Comparison of ENCODE assay signal across 11 cellular contexts in the genomic region with DNA sequence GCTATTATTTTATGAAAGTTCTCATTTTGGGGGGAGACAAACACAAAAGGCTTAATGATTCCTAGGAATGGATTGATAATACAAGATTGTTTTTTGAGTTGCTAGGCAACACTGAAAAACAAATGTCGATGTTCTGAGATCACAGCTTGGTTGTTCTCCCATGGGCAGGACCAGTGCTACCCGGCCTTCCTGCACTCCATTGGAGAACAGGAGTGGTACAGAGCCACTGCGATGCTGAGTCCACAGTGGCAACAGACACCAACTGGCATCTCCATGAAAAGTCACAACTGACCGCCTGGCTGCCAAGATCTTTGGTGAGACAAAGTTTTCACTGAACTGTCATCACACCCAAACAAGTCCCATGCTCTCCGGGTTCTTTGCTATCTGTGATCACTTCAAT.
A peak's percentile ranks its signal among the peaks of the same experiment; 100 is the strongest.
DNase-seq lines count a peak whose midpoint lies in the region; ATAC-seq and TF ChIP-seq lines count a peak whose summit lies in the region.
"Had no signal": no experiment of that assay in that cellular context is flagged by ENCODE, and none has a peak within 500 bp of the region (broad histone marks: within the 10 kb centered on the region; RNA-seq: fewer than 3 reads in every experiment).

No MANE protein-coding gene starts in this region.

- no peak overlapping the region for H3K18ac ChIP-seq in H9 (ENCODE audit: insufficient read length, low read depth, low read length)

- no peak overlapping the region for H3K4me2 ChIP-seq in H9 (ENCODE audit: insufficient read depth, insufficient read length, low read length)

- H2AFZ ChIP-seq in H9 (ENCODE audit: low read length): no peak overlapping the region

- H3K4me1 ChIP-seq in H9 (ENCODE audit: insufficient read depth, low read length): no peaks in the 10 kb centered on the region
- H3K4me1 ChIP-seq: psoas muscle had no signal

- no peak overlapping the region for H3K4ac ChIP-seq in H9 (ENCODE audit: low read depth, low read length)

- no peak overlapping the region for H4K5ac ChIP-seq in H9 (ENCODE audit: insufficient read length, low read depth, low read length)

- H3K4me3 Mint-ChIP-seq in H9: no peak overlapping the region

- intact Hi-C loops in sciatic nerve (cut with DNase I): no loop called here

- H3K36me3 Mint-ChIP-seq in H9 (ENCODE audit: insufficient read depth in 1 of 3, low read depth in 3 of 3): peaks cover 0 to 4% (median 0%) of the 10 kb centered on the region in 3 experiments; a peak in 2 of 7 replicates

- no CpG with 5 or more reads among the region's 5 CpGs for WGBS in H9 (ENCODE audit: extremely low coverage, insufficient read length, low lambda C conversion rate)

- no peak overlapping the region; the same call in 1 of the 2 replicates for H3K14ac ChIP-seq in H9 (ENCODE audit: insufficient read depth, low read length)

- no peak overlapping the region for H3K9ac ChIP-seq in H9 (ENCODE audit: extremely low read depth, insufficient read length, low read length)

- H3K56ac ChIP-seq in H9 (ENCODE audit: insufficient read length, low read depth, low read length): no peak overlapping the region

- H3K27me3 ChIP-seq in H9 (ENCODE audit: insufficient read depth, low read length): no peaks in the 10 kb centered on the region

- H3K9me3 ChIP-seq in H9 (ENCODE audit: control insufficient read depth, low read depth, low read length): no peaks in the 10 kb centered on the region
- H3K9me3 ChIP-seq: psoas muscle had no signal

- peak; percentile 95 for ATAC-seq in sciatic nerve
- ATAC-seq: PC-3, psoas muscle had no signal

- no peak overlapping the region for H3K27ac ChIP-seq in H9 (ENCODE audit: insufficient read length, low read depth, low read length)
- peak overlapping the region; percentile 17 for H3K27ac ChIP-seq in angular gyrus (ENCODE audit: low read depth, low read length)
- H3K27ac ChIP-seq: psoas muscle had no signal

- H3K79me2 ChIP-seq in H9 (ENCODE audit: insufficient read depth, low read length): no peaks in the 10 kb centered on the region

- peak overlapping the region in 2 of 3 experiments; percentile 10 to 72; a peak in 1 of 7 replicates for H3K27ac Mint-ChIP-seq in H9

- H4K8ac ChIP-seq in H9 (replicated peaks; ENCODE audit: insufficient read length, low read depth, low read length): no peak overlapping the region

- H2BK20ac ChIP-seq in H9 (ENCODE audit: low read depth, low read length, poor library complexity, severe bottlenecking): peak overlapping the region; percentile 97

- no peak for TF ChIP-seq CTCF in H9 (conservative IDR thresholded peaks at IDR 0.05)

- no peaks in the 10 kb centered on the region for H3K27me3 Mint-ChIP-seq in H9 (ENCODE audit: low read depth)

- DNase-seq in H9 (no peak), glomerular visceral epithelial cell (ENCODE audit: extremely low spot score) (peak; percentile 73), sciatic nerve (ENCODE audit: low spot score) (no peak), HPDE6-E6E7 (ENCODE audit: extremely low spot score) (no peak)
- DNase-seq in activated CD4-positive, CD25-positive, alpha-beta regulatory T cell treated with anti-CD3 and anti-CD28 coated beads, Interleukin-2, amount 50 U/mL, for 72 hours: no peak
- DNase-seq in activated naive CD4-positive, alpha-beta T cell (lab: John Stamatoyannopoulos, UW): no peak
- DNase-seq: activated CD4-positive, alpha-beta T cell treated with anti-CD3 and anti-CD28 coated beads for 4 hours; MM.1S; PC-3; psoas muscle had no signal

- H2BK120ac ChIP-seq in H9 (ENCODE audit: low read depth, low read length, poor library complexity, severe bottlenecking): no peak overlapping the region

- H3K23me2 ChIP-seq in H9 (ENCODE audit: insufficient read length, low read depth, low read length, poor library complexity, severe bottlenecking): no peaks in the 10 kb centered on the region

- H4K20me1 ChIP-seq in H9 (ENCODE audit: control insufficient read depth, insufficient read depth, insufficient read length): no peaks in the 10 kb centered on the region

- no peaks in the 10 kb centered on the region for H3K79me1 ChIP-seq in H9 (ENCODE audit: insufficient read depth, low read depth, low read length, poor library complexity, severe bottlenecking)

- no peaks in the 10 kb centered on the region for H3K4me1 Mint-ChIP-seq in H9

- H2AK5ac ChIP-seq in H9 (ENCODE audit: insufficient read length, low read length): no peak overlapping the region

- H3K9me3 Mint-ChIP-seq in H9: no peaks in the 10 kb centered on the region

- no peak overlapping the region for H2BK15ac ChIP-seq in H9 (ENCODE audit: low read depth, low read length)

- no peak overlapping the region for H2BK5ac ChIP-seq in H9 (ENCODE audit: insufficient read length, low read length)

- H3K23ac ChIP-seq in H9 (ENCODE audit: insufficient read length, low read depth, low read length): no peak overlapping the region

- no peak overlapping the region for H4K91ac ChIP-seq in H9 (ENCODE audit: insufficient read length, low read depth, low read length)

- H2BK12ac ChIP-seq in H9 (ENCODE audit: insufficient read length, low read depth, low read length): no peak overlapping the region

- H3T11ph ChIP-seq in H9 (ENCODE audit: low read length): peak overlapping the region; percentile 59
